In the genomic region with DNA sequence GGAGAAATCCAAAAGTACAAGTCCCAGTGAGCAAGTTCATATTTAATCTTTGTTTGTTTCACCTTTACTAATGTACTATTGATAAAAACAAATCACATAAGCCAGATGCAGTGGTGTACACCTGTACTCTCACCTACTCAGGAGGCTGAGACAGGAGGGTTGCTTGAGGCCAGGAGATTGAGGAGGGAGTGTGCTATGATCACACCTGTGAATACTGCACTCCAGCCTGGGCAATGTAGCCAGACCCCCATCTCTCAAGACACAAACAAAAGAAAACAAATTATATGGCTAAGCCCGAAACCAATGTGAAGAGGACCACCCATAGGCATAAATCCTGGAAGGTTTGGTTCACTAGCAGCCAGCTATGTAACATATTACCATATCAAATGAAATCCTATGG, we compare ENCODE assay signal across 1 cellular context.
TF ChIP-seq lines count a peak whose summit lies in the region.

No MANE protein-coding gene starts in this region.

TF ChIP-seq in GM23338, 12 proteins besides CTCF, POLR2A, EP300 and RAD21 (continued from another document):
- TF ChIP-seq, protein P1, sequence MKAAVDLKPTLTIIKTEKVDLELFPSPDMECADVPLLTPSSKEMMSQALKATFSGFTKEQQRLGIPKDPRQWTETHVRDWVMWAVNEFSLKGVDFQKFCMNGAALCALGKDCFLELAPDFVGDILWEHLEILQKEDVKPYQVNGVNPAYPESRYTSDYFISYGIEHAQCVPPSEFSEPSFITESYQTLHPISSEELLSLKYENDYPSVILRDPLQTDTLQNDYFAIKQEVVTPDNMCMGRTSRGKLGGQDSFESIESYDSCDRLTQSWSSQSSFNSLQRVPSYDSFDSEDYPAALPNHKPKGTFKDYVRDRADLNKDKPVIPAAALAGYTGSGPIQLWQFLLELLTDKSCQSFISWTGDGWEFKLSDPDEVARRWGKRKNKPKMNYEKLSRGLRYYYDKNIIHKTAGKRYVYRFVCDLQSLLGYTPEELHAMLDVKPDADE (IDR thresholded peaks at IDR 0.05): no peak
- no peak for TF ChIP-seq STAT1 (IDR thresholded peaks at IDR 0.05; ENCODE audit: unreplicated experiment)
- TF ChIP-seq CREB1 (CRISPR knock-in tag; IDR thresholded peaks at IDR 0.05; ENCODE audit: low read depth): no peak
- no peak for TF ChIP-seq JUNB (IDR thresholded peaks at IDR 0.05; ENCODE audit: unreplicated experiment)
- no peak for TF ChIP-seq ZNF331 (CRISPR knock-in tag; IDR thresholded peaks at IDR 0.05; ENCODE audit: low read depth)
- TF ChIP-seq ZNF114 (CRISPR knock-in tag; IDR thresholded peaks at IDR 0.05): no peak
